In genomic region chr17:81171941-81172340, GRCh38 we compare ENCODE assay signal across 28 cellular contexts. TPM values are rescaled to one million over a fixed set of nuclear protein-coding genes. Genes with fewer than 3 reads are reported as not detected.
DNase-seq lines count a peak whose midpoint lies in the region; ATAC-seq and TF ChIP-seq lines count a peak whose summit lies in the region.
"Had no signal": no experiment of that assay in that cellular context is flagged by ENCODE, and none has a peak within 500 bp of the region (broad histone marks: within the 10 kb centered on the region; RNA-seq: fewer than 3 reads in every experiment).

No MANE protein-coding gene starts in this region.

- H3K23ac ChIP-seq in neuronal stem cell (ENCODE audit: low read depth, low read length, poor library complexity), result no peak overlapping the region

- H3K4me3 Mint-ChIP-seq in osteocyte (ENCODE audit: unreplicated experiment), result no peak overlapping the region
- H3K4me3 Mint-ChIP-seq: activated CD4-positive, alpha-beta memory T cell treated with anti-CD3 and anti-CD28 coated beads, Interleukin-2, amount 10 ng/mL, durations not matched to agents 7 days and 5 days; CD4-positive, alpha-beta memory T cell; effector memory CD8-positive, alpha-beta T cell; naive thymus-derived CD4-positive, alpha-beta T cell; stimulated activated naive B cell treated with anti-CD40 and anti-IgM and Interleukin-4, amounts not matched to agents 10 μg/mL and 1 μg/mL and 100 μg/mL, for 72 hours; T-cell had no signal

- WGBS in neuronal stem cell (ENCODE audit: extremely low coverage in 2 of 2, insufficient read length in 2 of 2, insufficient replicate concordance in 1 of 2), 2 donors, result no CpG with 5 or more reads among the region's 8 CpGs

- H2BK5ac ChIP-seq in neuronal stem cell (ENCODE audit: low read length), result no peak overlapping the region

- H4K91ac ChIP-seq in neuronal stem cell (ENCODE audit: low read depth, low read length, poor library complexity), result no peak overlapping the region

- no peak overlapping the region for H3K14ac ChIP-seq in neuronal stem cell (ENCODE audit: low read length)

- H3K27ac ChIP-seq in neuronal stem cell (replicated peaks; ENCODE audit: low read length) (no peak overlapping the region), RWPE1 (no peak overlapping the region)
- H3K27ac ChIP-seq: body of pancreas, ovary, SJCRH30, suprapubic skin, vagina had no signal

- CTCF ChIA-PET in BJ (lab: Yijun Ruan, JAX) (interaction anchor here (0.6 kb wide), 1 partner anchor 162 kb away, joined by 3 read pairs; no protein-coding TSS in a partner anchor), RWPE1 (lab: Yijun Ruan, JAX) (interaction anchor here (1.1 kb wide), 1 partner anchor 22 kb away, joined by 3 read pairs; no protein-coding TSS in a partner anchor)

- POLR2A ChIA-PET in BJ (lab: Charles Lee), result no interaction called here
- POLR2A ChIA-PET in RWPE1 (lab: Yijun Ruan, JAX; ENCODE audit: low non-redundant PET), result no interaction called here

- DNase-seq in BJ (ENCODE audit: low read depth) (peak; percentile 19), amniotic epithelial cell (ENCODE audit: low read depth) (peak; percentile 6), fibroblast of pulmonary artery (ENCODE audit: low read depth) (peak; percentile 29), osteocyte (ENCODE audit: extremely low spot score, unreplicated experiment) (no peak), NCI-H2196 treated with DMSO at 0.1 percent for 48 hours (lab: John Stamatoyannopoulos, UW; ENCODE audit: unreplicated experiment) (no peak), neuronal stem cell (ENCODE audit: low spot score) (no peak), RWPE1 (ENCODE audit: low spot score) (no peak)
- DNase-seq: activated CD4-positive, alpha-beta memory T cell treated with anti-CD3 and anti-CD28 coated beads, Interleukin-2, amount 10 ng/mL, durations not matched to agents 7 days and 5 days; activated CD4-positive, CD25-positive, alpha-beta regulatory T cell; body of pancreas; effector memory CD8-positive, alpha-beta T cell; mesendoderm; naive thymus-derived CD4-positive, alpha-beta T cell; NCI-H1417 treated with DMSO at 0.1 percent for 48 hours; NCI-H524; NK-92 treated with Interleukin-12 subunit alpha and Interleukin-12 subunit beta, amount 100 ng/mL, for 24 hours; ovary; retina; SJCRH30; stimulated activated CD4-positive, alpha-beta T cell treated with anti-CD3 and anti-CD28 coated beads, Interleukin-4, amount 100 ng/mL, for 24 hours; stimulated activated naive B cell treated with anti-CD40 and anti-IgM and Interleukin-4, amounts not matched to agents 10 μg/mL and 1 μg/mL and 100 μg/mL, for 72 hours; T-cell had no signal

- H3K4me2 ChIP-seq in neuronal stem cell (ENCODE audit: insufficient read depth, low read length, poor library complexity, severe bottlenecking), result no peak overlapping the region

- H3K27ac Mint-ChIP-seq in osteocyte (ENCODE audit: unreplicated experiment), result peak overlapping the region; percentile 25
- H3K27ac Mint-ChIP-seq: activated CD4-positive, alpha-beta memory T cell treated with anti-CD3 and anti-CD28 coated beads, Interleukin-2, amount 10 ng/mL, durations not matched to agents 7 days and 5 days; CD4-positive, alpha-beta memory T cell; effector memory CD8-positive, alpha-beta T cell; stimulated activated naive B cell treated with anti-CD40 and anti-IgM and Interleukin-4, amounts not matched to agents 10 μg/mL and 1 μg/mL and 100 μg/mL, for 72 hours; T-cell had no signal

- peaks cover 9% of the 10 kb centered on the region for H3K4me1 Mint-ChIP-seq in osteocyte (ENCODE audit: unreplicated experiment)
- H3K4me1 Mint-ChIP-seq: activated CD4-positive, alpha-beta memory T cell treated with anti-CD3 and anti-CD28 coated beads, Interleukin-2, amount 10 ng/mL, durations not matched to agents 7 days and 5 days; naive thymus-derived CD4-positive, alpha-beta T cell; stimulated activated naive B cell treated with anti-CD40 and anti-IgM and Interleukin-4, amounts not matched to agents 10 μg/mL and 1 μg/mL and 100 μg/mL, for 72 hours had no signal

- H3K27me3 ChIP-seq in BJ (ENCODE audit: control insufficient read depth, insufficient read depth, low read length), result peaks cover 12% of the 10 kb centered on the region
- no peaks in the 10 kb centered on the region for H3K27me3 ChIP-seq in neuronal stem cell (ENCODE audit: control insufficient read depth in 3 of 3, insufficient read depth in 3 of 3, low read depth in 1 of 3, low read length in 3 of 3)
- H3K27me3 ChIP-seq: body of pancreas, ovary, SJCRH30, vagina had no signal

- H2BK12ac ChIP-seq in neuronal stem cell (ENCODE audit: low read length), result no peak overlapping the region

- H2AK5ac ChIP-seq in neuronal stem cell (ENCODE audit: low read depth, low read length), result no peak overlapping the region

- H3K79me1 ChIP-seq in neuronal stem cell (ENCODE audit: low read depth, low read length), result peaks cover 2% of the 10 kb centered on the region

- H3K36me3 ChIP-seq in BJ (ENCODE audit: control insufficient read depth, insufficient read depth, low read length) (no peaks in the 10 kb centered on the region), neuronal stem cell (replicated peaks in 1 of 2; ENCODE audit: control insufficient read depth in 2 of 2, insufficient read depth in 2 of 2, low read length in 2 of 2) (peaks cover 0 to 2% of the 10 kb centered on the region in 2 donors)
- H3K36me3 ChIP-seq: ovary, SJCRH30, suprapubic skin, vagina had no signal

- H3K9me3 ChIP-seq in neuronal stem cell (replicated peaks in 1 of 2; ENCODE audit: control insufficient read depth in 2 of 2, insufficient read depth in 1 of 2, low read depth in 1 of 2, low read length in 2 of 2), result peaks cover 3 to 7% of the 10 kb centered on the region in 2 donors
- H3K9me3 ChIP-seq: body of pancreas, ovary, suprapubic skin, vagina had no signal

- H2AFZ ChIP-seq in neuronal stem cell (ENCODE audit: low read length), result no peak overlapping the region

- H3K4me1 ChIP-seq in neuronal stem cell (ENCODE audit: control insufficient read depth in 2 of 2, insufficient read depth in 1 of 2, low read depth in 1 of 2, low read length in 2 of 2), result no peaks in the 10 kb centered on the region
- H3K4me1 ChIP-seq: vagina had no signal

- no peak overlapping the region for H4K8ac ChIP-seq in neuronal stem cell (ENCODE audit: low read depth, low read length)

- peaks cover 5% of the 10 kb centered on the region for H3K27me3 Mint-ChIP-seq in osteocyte (ENCODE audit: unreplicated experiment)

- H3K4ac ChIP-seq in neuronal stem cell (ENCODE audit: low read length), result no peak overlapping the region

- peaks cover 18% of the 10 kb centered on the region for H3K9me3 Mint-ChIP-seq in osteocyte (ENCODE audit: unreplicated experiment)
- H3K9me3 Mint-ChIP-seq: activated CD4-positive, alpha-beta memory T cell treated with anti-CD3 and anti-CD28 coated beads, Interleukin-2, amount 10 ng/mL, durations not matched to agents 7 days and 5 days; CD4-positive, alpha-beta memory T cell; effector memory CD8-positive, alpha-beta T cell; T-cell had no signal

- peaks cover 7% of the 10 kb centered on the region for H3K36me3 Mint-ChIP-seq in osteocyte (ENCODE audit: unreplicated experiment)
- H3K36me3 Mint-ChIP-seq: CD4-positive, alpha-beta memory T cell; naive thymus-derived CD4-positive, alpha-beta T cell; T-cell had no signal

- H3K4me3 ChIP-seq in BJ (ENCODE audit: low read depth, low read length) (no peak overlapping the region), fibroblast of pulmonary artery (replicated peaks; ENCODE audit: low read depth, low read length) (no peak overlapping the region), neuronal stem cell (ENCODE audit: low read length in 2 of 2) (no peak overlapping the region)
- H3K4me3 ChIP-seq: body of pancreas, ovary, SJCRH30, suprapubic skin, vagina had no signal

- H2BK120ac ChIP-seq in neuronal stem cell (ENCODE audit: low read depth, low read length), result no peak overlapping the region

- TF ChIP-seq CTCF in BJ (IDR thresholded peaks at IDR 0.05; ENCODE audit: insufficient read depth, low read depth, low read length) (no peak), fibroblast of pulmonary artery (IDR thresholded peaks at IDR 0.05; ENCODE audit: low read length, missing control alignments) (no peak), osteocyte (IDR thresholded peaks at IDR 0.05) (no peak), RWPE1 (conservative IDR thresholded peaks at IDR 0.05; ENCODE audit: low read depth) (no peak)

- H3K18ac ChIP-seq in neuronal stem cell (ENCODE audit: low read length), result no peak overlapping the region

- ATAC-seq in GM21737 (IDR thresholded peaks at IDR 0.05; ENCODE audit: unreplicated experiment), result no peak
- ATAC-seq: body of pancreas; effector memory CD8-positive, alpha-beta T cell; naive thymus-derived CD4-positive, alpha-beta T cell; stimulated activated naive B cell treated with anti-CD40 and anti-IgM and Interleukin-4, amounts not matched to agents 10 μg/mL and 1 μg/mL and 100 μg/mL, for 72 hours; T-cell had no signal

- no peak overlapping the region for H3K9ac ChIP-seq in neuronal stem cell (ENCODE audit: low read depth, low read length, poor library complexity)

- H2BK15ac ChIP-seq in neuronal stem cell (ENCODE audit: low read length), result no peak overlapping the region

RNA-seq across cellular contexts. Expression of gene AATK, which starts 5.9 kb away (rescaled TPM):
- 0.13 and 0.29 TPM in 2 replicates for polyA plus RNA-seq in BJ (2011; rRNA removed)
- polyA minus RNA-seq in BJ (2011; rRNA and poly(A)+ RNA removed), result 0.21 TPM in 1 of 2 replicates, not detected in the other
- total RNA-seq in osteocyte, result 0.37 TPM in 1 of 2 replicates, not detected in the other
- 5.6 TPM for polyA plus RNA-seq in neuronal stem cell (2013, experiment 1 of 2)
- 5.4 TPM for polyA plus RNA-seq in neuronal stem cell (2013, experiment 2 of 2)
- polyA plus RNA-seq: naive thymus-derived CD4-positive, alpha-beta T cell had no signal

RNA-seq across cellular contexts. Expression of gene PVALEF, which starts 6.6 kb away (rescaled TPM):
- polyA plus RNA-seq in BJ (2011; rRNA removed), result not detected in 2 replicates
- polyA minus RNA-seq in BJ (2011; rRNA and poly(A)+ RNA removed), result not detected in 2 replicates
- total RNA-seq in osteocyte, result not detected in 2 replicates
- polyA plus RNA-seq in neuronal stem cell (2013, experiment 1 of 2), result 0.06 TPM
- 0.04 TPM for polyA plus RNA-seq in neuronal stem cell (2013, experiment 2 of 2)
- total RNA-seq: activated CD4-positive, alpha-beta memory T cell treated with anti-CD3 and anti-CD28 coated beads, Interleukin-2, amount 10 ng/mL, durations not matched to agents 7 days and 5 days; body of pancreas; CD4-positive, alpha-beta memory T cell; MCF 10A; naive thymus-derived CD4-positive, alpha-beta T cell; ovary; suprapubic skin; T-cell; vagina had no signal
- polyA plus RNA-seq: CD4-positive, alpha-beta memory T cell; esophagus; naive thymus-derived CD4-positive, alpha-beta T cell; ovary had no signal

RNA-seq across cellular contexts. Expression of gene CEP131, which starts 50.8 kb away (rescaled TPM):
- 3.7 and 4.9 TPM in 2 replicates for polyA plus RNA-seq in BJ (2011; rRNA removed)
- polyA minus RNA-seq in BJ (2011; rRNA and poly(A)+ RNA removed), result 3.5 and 5.4 TPM in 2 replicates
- total RNA-seq in osteocyte, result 12.2 and 13.8 TPM in 2 replicates
- polyA plus RNA-seq in neuronal stem cell (2013, experiment 1 of 2), result 14.7 TPM
- polyA plus RNA-seq in neuronal stem cell (2013, experiment 2 of 2), result 14.1 TPM

Comparison
In these comparisons a context has a peak if more than half of its experiments do, and no peak if none do; other contexts are left out.
1. DNase-seq: peak in BJ (single experiment), amniotic epithelial cell (single experiment) and fibroblast of pulmonary artery (single experiment); none in osteocyte (single experiment), NCI-H2196 treated with DMSO at 0.1 percent for 48 hours (single experiment), neuronal stem cell (single experiment) and RWPE1 (single experiment).